27 cellular contexts compared by ENCODE assay signal in the genomic region with DNA sequence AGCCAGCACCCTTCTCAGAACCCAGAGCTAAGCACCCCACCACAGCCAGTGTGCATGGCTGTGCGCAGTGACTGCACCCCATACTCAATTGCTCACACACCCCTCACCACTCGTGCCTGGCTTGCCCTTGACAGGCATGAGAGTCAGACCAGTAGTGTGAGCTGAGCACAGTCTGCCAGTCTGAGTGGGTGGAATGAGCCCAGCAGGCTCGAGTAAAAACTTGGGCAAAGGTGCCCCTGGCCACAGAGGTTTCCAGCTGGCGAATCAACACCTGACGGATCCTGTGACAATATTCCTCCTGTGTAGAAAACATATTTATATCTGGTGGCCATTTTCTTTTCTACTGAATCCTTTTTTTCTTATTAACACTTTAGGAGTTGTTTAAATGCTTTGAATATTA.
"Had no signal": no experiment of that assay in that cellular context is flagged by ENCODE, and none has a peak within 500 bp of the region (broad histone marks: within the 10 kb centered on the region; RNA-seq: fewer than 3 reads in every experiment).

No MANE protein-coding gene starts in this region.

- H3K4me1 Mint-ChIP-seq: naive thymus-derived CD8-positive, alpha-beta T cell; nephron progenitor cell; neural crest cell; stimulated activated naive B cell treated with anti-CD40 and anti-IgM and Interleukin-4, amounts not matched to agents 10 μg/mL and 1 μg/mL and 100 μg/mL, for 72 hours had no signal

- H3K36me3 ChIP-seq: ovary, right lobe of liver, sigmoid colon, stomach, thoracic aorta, thyroid gland, upper lobe of left lung, vagina had no signal

- ATAC-seq: naive thymus-derived CD8-positive, alpha-beta T cell; right cardiac atrium; right lobe of liver; stimulated activated naive B cell treated with anti-CD40 and anti-IgM and Interleukin-4, amounts not matched to agents 10 μg/mL and 1 μg/mL and 100 μg/mL, for 72 hours had no signal

- H3K27me3 ChIP-seq: ovary, right lobe of liver, sigmoid colon, stomach, thyroid gland, tibial nerve, upper lobe of left lung, vagina had no signal

- H3K27ac Mint-ChIP-seq: naive thymus-derived CD8-positive, alpha-beta T cell; natural killer cell treated with Interleukin-12 subunit alpha and Interleukin-12 subunit beta and Interleukin-15 and Interleukin-18, amount 100 ng/mL, for 72 hours; nephron progenitor cell; progenitor cell of endocrine pancreas; stimulated activated naive B cell treated with anti-CD40 and anti-IgM and Interleukin-4, amounts not matched to agents 10 μg/mL and 1 μg/mL and 100 μg/mL, for 72 hours; stimulated activated naive CD8-positive, alpha-beta T cell treated with anti-CD3 and anti-CD28 coated beads, Interleukin-15, Interleukin-2, amounts not matched to agents 100 ng/mL and 50 ng/mL, for 24 hours had no signal

- H3K4me1 ChIP-seq: parathyroid adenoma, psoas muscle, right lobe of liver, sigmoid colon, stomach, thyroid gland, tibial nerve, upper lobe of left lung, vagina had no signal

- H3K9me3 Mint-ChIP-seq: naive thymus-derived CD8-positive, alpha-beta T cell; natural killer cell treated with Interleukin-12 subunit alpha and Interleukin-12 subunit beta and Interleukin-15 and Interleukin-18, amount 100 ng/mL, for 72 hours; nephron progenitor cell; stimulated activated naive CD8-positive, alpha-beta T cell treated with anti-CD3 and anti-CD28 coated beads, Interleukin-15, Interleukin-2, amounts not matched to agents 100 ng/mL and 50 ng/mL, for 24 hours had no signal

- H3K27ac ChIP-seq: ovary, parathyroid adenoma, psoas muscle, right lobe of liver, sigmoid colon, stomach, thoracic aorta, thyroid gland, tibial nerve, upper lobe of left lung, vagina had no signal

- H3K4me3 ChIP-seq: ovary, psoas muscle, right lobe of liver, sigmoid colon, stomach, thoracic aorta, thyroid gland, tibial nerve, upper lobe of left lung, vagina had no signal

- H3K4me3 Mint-ChIP-seq: naive thymus-derived CD8-positive, alpha-beta T cell; natural killer cell treated with Interleukin-12 subunit alpha and Interleukin-12 subunit beta and Interleukin-15 and Interleukin-18, amount 100 ng/mL, for 72 hours; nephron progenitor cell; neural crest cell; stimulated activated naive B cell treated with anti-CD40 and anti-IgM and Interleukin-4, amounts not matched to agents 10 μg/mL and 1 μg/mL and 100 μg/mL, for 72 hours; stimulated activated naive CD8-positive, alpha-beta T cell treated with anti-CD3 and anti-CD28 coated beads, Interleukin-15, Interleukin-2, amounts not matched to agents 100 ng/mL and 50 ng/mL, for 24 hours had no signal

- DNase-seq: naive thymus-derived CD8-positive, alpha-beta T cell; nephron progenitor cell; occipital lobe; ovary; psoas muscle; right cardiac atrium; right lobe of liver; sigmoid colon; small intestine; stimulated activated CD4-positive, alpha-beta T cell treated with anti-CD3 and anti-CD28 coated beads, Interleukin-15, amount 100 ng/mL, for 24 hours; stimulated activated CD4-positive, alpha-beta T cell treated with anti-CD3 and anti-CD28 coated beads, Interleukin-2, amount 100 ng/mL, for 24 hours; stimulated activated CD4-positive, alpha-beta T cell treated with anti-CD3 and anti-CD28 coated beads, Interleukin-2, amount 100 ng/mL, for 48 hours; stimulated activated CD4-positive, alpha-beta T cell treated with anti-CD3 and anti-CD28 coated beads, Interleukin-4, amount 100 ng/mL, for 24 hours; stimulated activated naive B cell treated with anti-CD40 and anti-IgM and Interleukin-4, amounts not matched to agents 10 μg/mL and 1 μg/mL and 100 μg/mL, for 72 hours; stimulated activated naive CD4-positive, alpha-beta T cell treated with Interleukin-2 at 50 U/mL for 16 hours; stomach; thyroid gland; trophoblast cell; upper lobe of left lung had no signal

- H3K36me3 Mint-ChIP-seq: natural killer cell treated with Interleukin-12 subunit alpha and Interleukin-12 subunit beta and Interleukin-15 and Interleukin-18, amount 100 ng/mL, for 72 hours had no signal

- H3K9me3 ChIP-seq: ovary, psoas muscle, right lobe of liver, sigmoid colon, stomach, thoracic aorta, thyroid gland, tibial nerve, upper lobe of left lung, vagina had no signal

- H3K27me3 Mint-ChIP-seq: naive thymus-derived CD8-positive, alpha-beta T cell; natural killer cell treated with Interleukin-12 subunit alpha and Interleukin-12 subunit beta and Interleukin-15 and Interleukin-18, amount 100 ng/mL, for 72 hours; progenitor cell of endocrine pancreas; stimulated activated naive B cell treated with anti-CD40 and anti-IgM and Interleukin-4, amounts not matched to agents 10 μg/mL and 1 μg/mL and 100 μg/mL, for 72 hours; stimulated activated naive CD8-positive, alpha-beta T cell treated with anti-CD3 and anti-CD28 coated beads, Interleukin-15, Interleukin-2, amounts not matched to agents 100 ng/mL and 50 ng/mL, for 24 hours had no signal
